In the genomic region with DNA sequence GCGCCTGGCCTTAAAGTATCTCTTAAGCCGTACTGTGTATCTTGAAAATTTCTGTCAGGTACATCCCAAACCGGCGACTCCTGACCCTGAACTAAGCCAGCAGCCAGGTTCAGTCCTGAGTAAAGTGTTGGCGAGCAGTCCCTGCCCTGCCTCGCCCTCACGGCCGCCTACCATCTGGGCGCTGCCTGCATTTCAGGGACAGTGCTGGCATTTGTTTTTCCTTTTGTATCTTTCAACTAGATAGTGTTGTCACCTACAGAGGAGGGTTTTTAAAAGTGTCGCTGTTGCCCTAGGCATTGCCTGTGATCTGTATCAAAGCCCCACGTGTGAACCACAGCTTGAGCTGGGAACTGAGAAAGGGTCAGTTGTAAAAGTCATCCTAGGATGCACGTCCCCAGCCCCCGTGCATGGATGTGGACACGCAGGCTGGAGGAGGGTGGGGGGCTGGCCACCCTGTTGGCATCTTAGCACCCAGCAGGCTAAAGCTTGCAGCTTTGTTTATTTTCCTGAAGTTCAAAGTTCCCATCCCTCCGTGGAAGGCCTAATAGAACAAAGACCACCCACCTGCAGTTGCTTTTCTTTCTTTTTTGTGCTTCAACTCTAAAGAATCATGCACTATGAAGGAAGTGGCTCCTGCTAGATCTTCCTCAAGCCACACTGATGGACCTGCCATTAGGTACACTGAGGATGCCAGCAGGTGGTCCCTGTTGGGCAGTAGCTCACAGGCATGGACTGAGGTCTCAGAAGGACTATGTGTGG, we compare ENCODE assay signal across 1 cellular context.
TF ChIP-seq lines count a peak whose summit lies in the region.

No MANE protein-coding gene starts in this region.

TF ChIP-seq in HepG2, 621 proteins besides CTCF, POLR2A, EP300 and RAD21 (continued from another document and continues in another):
- TF ChIP-seq, protein P1, sequence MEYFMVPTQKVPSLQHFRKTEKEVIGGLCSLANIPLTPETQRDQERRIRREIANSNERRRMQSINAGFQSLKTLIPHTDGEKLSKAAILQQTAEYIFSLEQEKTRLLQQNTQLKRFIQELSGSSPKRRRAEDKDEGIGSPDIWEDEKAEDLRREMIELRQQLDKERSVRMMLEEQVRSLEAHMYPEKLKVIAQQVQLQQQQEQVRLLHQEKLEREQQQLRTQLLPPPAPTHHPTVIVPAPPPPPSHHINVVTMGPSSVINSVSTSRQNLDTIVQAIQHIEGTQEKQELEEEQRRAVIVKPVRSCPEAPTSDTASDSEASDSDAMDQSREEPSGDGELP (IDR thresholded peaks at IDR 0.05; ENCODE audit: borderline replicate concordance, low read depth), result peak; percentile 61; the same call in 1 of the 2 replicates
- TF ChIP-seq, protein P2, sequence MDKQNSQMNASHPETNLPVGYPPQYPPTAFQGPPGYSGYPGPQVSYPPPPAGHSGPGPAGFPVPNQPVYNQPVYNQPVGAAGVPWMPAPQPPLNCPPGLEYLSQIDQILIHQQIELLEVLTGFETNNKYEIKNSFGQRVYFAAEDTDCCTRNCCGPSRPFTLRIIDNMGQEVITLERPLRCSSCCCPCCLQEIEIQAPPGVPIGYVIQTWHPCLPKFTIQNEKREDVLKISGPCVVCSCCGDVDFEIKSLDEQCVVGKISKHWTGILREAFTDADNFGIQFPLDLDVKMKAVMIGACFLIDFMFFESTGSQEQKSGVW (CRISPR knock-in tag; IDR thresholded peaks at IDR 0.05; ENCODE audit: borderline replicate concordance), result no peak
- TF ChIP-seq ZNF629 (CRISPR knock-in tag; conservative IDR thresholded peaks at IDR 0.05) (no peak), ZSCAN20 (CRISPR knock-in tag; IDR thresholded peaks at IDR 0.05; ENCODE audit: borderline replicate concordance) (no peak), RNF2 (conservative IDR thresholded peaks at IDR 0.05; ENCODE audit: low read depth) (no peak), TRIM22 (IDR thresholded peaks at IDR 0.05) (no peak), KMT2A (CRISPR knock-in tag; IDR thresholded peaks at IDR 0.05) (no peak), MAZ (IDR thresholded peaks at IDR 0.05; ENCODE audit: borderline replicate concordance, low read depth, low read length) (no peak), MAZ (CRISPR knock-in tag; IDR thresholded peaks at IDR 0.05; ENCODE audit: low read depth) (no peak), GABPB1 (CRISPR knock-in tag; IDR thresholded peaks at IDR 0.05) (no peak), FOXA1 (IDR thresholded peaks at IDR 0.05) (no peak), FOXA1 (CRISPR knock-in tag; IDR thresholded peaks at IDR 0.05) (no peak; the same call in 1 of the 2 replicates), ZNF775 (CRISPR knock-in tag; IDR thresholded peaks at IDR 0.05; ENCODE audit: borderline replicate concordance) (no peak), ATF7 (IDR thresholded peaks at IDR 0.05) (no peak), ATF7 (CRISPR knock-in tag; IDR thresholded peaks at IDR 0.05) (0 out of 2 replicates have a peak, but pooled peaks have one; percentile 58), DNMT3B (CRISPR knock-in tag; conservative IDR thresholded peaks at IDR 0.05) (no peak), SOX6 (IDR thresholded peaks at IDR 0.05) (no peak), SOX6 (CRISPR knock-in tag; IDR thresholded peaks at IDR 0.05) (peak; percentile 81), HHEX (CRISPR knock-in tag; IDR thresholded peaks at IDR 0.05) (no peak), ZNF569 (CRISPR knock-in tag; IDR thresholded peaks at IDR 0.05; ENCODE audit: borderline replicate concordance) (no peak), ZNF446 (CRISPR knock-in tag; IDR thresholded peaks at IDR 0.05) (no peak), MED13 (CRISPR knock-in tag; IDR thresholded peaks at IDR 0.05) (no peak), NAIF1 (CRISPR knock-in tag; IDR thresholded peaks at IDR 0.05; ENCODE audit: borderline replicate concordance) (no peak), ZSCAN25 (CRISPR knock-in tag; IDR thresholded peaks at IDR 0.05) (no peak), KLF6 (CRISPR knock-in tag; IDR thresholded peaks at IDR 0.05) (no peak), MEIS1 (CRISPR knock-in tag; IDR thresholded peaks at IDR 0.05; ENCODE audit: borderline replicate concordance) (no peak), MBNL3 (CRISPR knock-in tag; conservative IDR thresholded peaks at IDR 0.05) (no peak), ZNF773 (CRISPR knock-in tag; IDR thresholded peaks at IDR 0.05; ENCODE audit: borderline replicate concordance) (no peak), ZNF510 (CRISPR knock-in tag; IDR thresholded peaks at IDR 0.05; ENCODE audit: low read depth) (no peak), CENPX (CRISPR knock-in tag; IDR thresholded peaks at IDR 0.05) (no peak), PBX2 (CRISPR knock-in tag; IDR thresholded peaks at IDR 0.05) (no peak), CAMTA2 (CRISPR knock-in tag; IDR thresholded peaks at IDR 0.05; ENCODE audit: borderline replicate concordance) (no peak), ZNF512 (CRISPR knock-in tag; IDR thresholded peaks at IDR 0.05) (no peak), PHF8 (CRISPR knock-in tag; IDR thresholded peaks at IDR 0.05) (no peak), SP140L (CRISPR knock-in tag; IDR thresholded peaks at IDR 0.05; ENCODE audit: borderline replicate concordance) (no peak), ASH2L (IDR thresholded peaks at IDR 0.05; ENCODE audit: insufficient read length, low read depth, low read length) (peak; percentile 57), SATB2 (CRISPR knock-in tag; IDR thresholded peaks at IDR 0.05) (no peak), ZNF24 (IDR thresholded peaks at IDR 0.05) (no peak), ZKSCAN8 (CRISPR knock-in tag; IDR thresholded peaks at IDR 0.05; ENCODE audit: borderline replicate concordance) (0 out of 2 replicates have a peak, but pooled peaks have one; percentile 14)
- TF ChIP-seq, protein P3, sequence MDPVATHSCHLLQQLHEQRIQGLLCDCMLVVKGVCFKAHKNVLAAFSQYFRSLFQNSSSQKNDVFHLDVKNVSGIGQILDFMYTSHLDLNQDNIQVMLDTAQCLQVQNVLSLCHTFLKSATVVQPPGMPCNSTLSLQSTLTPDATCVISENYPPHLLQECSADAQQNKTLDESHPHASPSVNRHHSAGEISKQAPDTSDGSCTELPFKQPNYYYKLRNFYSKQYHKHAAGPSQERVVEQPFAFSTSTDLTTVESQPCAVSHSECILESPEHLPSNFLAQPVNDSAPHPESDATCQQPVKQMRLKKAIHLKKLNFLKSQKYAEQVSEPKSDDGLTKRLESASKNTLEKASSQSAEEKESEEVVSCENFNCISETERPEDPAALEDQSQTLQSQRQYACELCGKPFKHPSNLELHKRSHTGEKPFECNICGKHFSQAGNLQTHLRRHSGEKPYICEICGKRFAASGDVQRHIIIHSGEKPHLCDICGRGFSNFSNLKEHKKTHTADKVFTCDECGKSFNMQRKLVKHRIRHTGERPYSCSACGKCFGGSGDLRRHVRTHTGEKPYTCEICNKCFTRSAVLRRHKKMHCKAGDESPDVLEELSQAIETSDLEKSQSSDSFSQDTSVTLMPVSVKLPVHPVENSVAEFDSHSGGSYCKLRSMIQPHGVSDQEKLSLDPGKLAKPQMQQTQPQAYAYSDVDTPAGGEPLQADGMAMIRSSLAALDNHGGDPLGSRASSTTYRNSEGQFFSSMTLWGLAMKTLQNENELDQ (CRISPR knock-in tag; IDR thresholded peaks at IDR 0.05; ENCODE audit: borderline replicate concordance), result no peak
- TF ChIP-seq, protein P4, sequence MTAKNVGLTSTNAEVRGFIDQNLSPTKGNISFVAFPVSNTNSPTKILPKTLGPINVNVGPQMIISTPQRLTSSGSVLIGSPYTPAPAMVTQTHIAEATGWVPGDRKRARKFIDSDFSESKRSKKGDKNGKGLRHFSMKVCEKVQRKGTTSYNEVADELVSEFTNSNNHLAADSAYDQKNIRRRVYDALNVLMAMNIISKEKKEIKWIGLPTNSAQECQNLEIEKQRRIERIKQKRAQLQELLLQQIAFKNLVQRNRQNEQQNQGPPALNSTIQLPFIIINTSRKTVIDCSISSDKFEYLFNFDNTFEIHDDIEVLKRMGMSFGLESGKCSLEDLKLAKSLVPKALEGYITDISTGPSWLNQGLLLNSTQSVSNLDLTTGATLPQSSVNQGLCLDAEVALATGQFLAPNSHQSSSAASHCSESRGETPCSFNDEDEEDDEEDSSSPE (CRISPR knock-in tag; IDR thresholded peaks at IDR 0.05), result no peak
- TF ChIP-seq, protein P5, sequence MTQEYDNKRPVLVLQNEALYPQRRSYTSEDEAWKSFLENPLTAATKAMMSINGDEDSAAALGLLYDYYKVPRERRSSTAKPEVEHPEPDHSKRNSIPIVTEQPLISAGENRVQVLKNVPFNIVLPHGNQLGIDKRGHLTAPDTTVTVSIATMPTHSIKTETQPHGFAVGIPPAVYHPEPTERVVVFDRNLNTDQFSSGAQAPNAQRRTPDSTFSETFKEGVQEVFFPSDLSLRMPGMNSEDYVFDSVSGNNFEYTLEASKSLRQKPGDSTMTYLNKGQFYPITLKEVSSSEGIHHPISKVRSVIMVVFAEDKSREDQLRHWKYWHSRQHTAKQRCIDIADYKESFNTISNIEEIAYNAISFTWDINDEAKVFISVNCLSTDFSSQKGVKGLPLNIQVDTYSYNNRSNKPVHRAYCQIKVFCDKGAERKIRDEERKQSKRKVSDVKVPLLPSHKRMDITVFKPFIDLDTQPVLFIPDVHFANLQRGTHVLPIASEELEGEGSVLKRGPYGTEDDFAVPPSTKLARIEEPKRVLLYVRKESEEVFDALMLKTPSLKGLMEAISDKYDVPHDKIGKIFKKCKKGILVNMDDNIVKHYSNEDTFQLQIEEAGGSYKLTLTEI (CRISPR knock-in tag; conservative IDR thresholded peaks at IDR 0.05), result no peak
- TF ChIP-seq, protein P6, sequence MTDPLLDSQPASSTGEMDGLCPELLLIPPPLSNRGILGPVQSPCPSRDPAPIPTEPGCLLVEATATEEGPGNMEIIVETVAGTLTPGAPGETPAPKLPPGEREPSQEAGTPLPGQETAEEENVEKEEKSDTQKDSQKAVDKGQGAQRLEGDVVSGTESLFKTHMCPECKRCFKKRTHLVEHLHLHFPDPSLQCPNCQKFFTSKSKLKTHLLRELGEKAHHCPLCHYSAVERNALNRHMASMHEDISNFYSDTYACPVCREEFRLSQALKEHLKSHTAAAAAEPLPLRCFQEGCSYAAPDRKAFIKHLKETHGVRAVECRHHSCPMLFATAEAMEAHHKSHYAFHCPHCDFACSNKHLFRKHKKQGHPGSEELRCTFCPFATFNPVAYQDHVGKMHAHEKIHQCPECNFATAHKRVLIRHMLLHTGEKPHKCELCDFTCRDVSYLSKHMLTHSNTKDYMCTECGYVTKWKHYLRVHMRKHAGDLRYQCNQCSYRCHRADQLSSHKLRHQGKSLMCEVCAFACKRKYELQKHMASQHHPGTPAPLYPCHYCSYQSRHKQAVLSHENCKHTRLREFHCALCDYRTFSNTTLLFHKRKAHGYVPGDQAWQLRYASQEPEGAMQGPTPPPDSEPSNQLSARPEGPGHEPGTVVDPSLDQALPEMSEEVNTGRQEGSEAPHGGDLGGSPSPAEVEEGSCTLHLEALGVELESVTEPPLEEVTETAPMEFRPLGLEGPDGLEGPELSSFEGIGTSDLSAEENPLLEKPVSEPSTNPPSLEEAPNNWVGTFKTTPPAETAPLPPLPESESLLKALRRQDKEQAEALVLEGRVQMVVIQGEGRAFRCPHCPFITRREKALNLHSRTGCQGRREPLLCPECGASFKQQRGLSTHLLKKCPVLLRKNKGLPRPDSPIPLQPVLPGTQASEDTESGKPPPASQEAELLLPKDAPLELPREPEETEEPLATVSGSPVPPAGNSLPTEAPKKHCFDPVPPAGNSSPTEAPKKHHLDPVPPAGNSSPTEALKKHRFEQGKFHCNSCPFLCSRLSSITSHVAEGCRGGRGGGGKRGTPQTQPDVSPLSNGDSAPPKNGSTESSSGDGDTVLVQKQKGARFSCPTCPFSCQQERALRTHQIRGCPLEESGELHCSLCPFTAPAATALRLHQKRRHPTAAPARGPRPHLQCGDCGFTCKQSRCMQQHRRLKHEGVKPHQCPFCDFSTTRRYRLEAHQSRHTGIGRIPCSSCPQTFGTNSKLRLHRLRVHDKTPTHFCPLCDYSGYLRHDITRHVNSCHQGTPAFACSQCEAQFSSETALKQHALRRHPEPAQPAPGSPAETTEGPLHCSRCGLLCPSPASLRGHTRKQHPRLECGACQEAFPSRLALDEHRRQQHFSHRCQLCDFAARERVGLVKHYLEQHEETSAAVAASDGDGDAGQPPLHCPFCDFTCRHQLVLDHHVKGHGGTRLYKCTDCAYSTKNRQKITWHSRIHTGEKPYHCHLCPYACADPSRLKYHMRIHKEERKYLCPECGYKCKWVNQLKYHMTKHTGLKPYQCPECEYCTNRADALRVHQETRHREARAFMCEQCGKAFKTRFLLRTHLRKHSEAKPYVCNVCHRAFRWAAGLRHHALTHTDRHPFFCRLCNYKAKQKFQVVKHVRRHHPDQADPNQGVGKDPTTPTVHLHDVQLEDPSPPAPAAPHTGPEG (CRISPR knock-in tag; IDR thresholded peaks at IDR 0.05), result no peak
